ENCODE assay signal across 20 cellular contexts in genomic region chr19:6806488-6806887, GRCh38. TPM values are rescaled to one million over a fixed set of nuclear protein-coding genes. Genes with fewer than 3 reads are reported as not detected.
DNase-seq lines count a peak whose midpoint lies in the region; ATAC-seq, FAIRE-seq and TF ChIP-seq lines count a peak whose summit lies in the region.
"Had no signal": no experiment of that assay in that cellular context is flagged by ENCODE, and none has a peak within 500 bp of the region (broad histone marks: within the 10 kb centered on the region; RNA-seq: fewer than 3 reads in every experiment).

No MANE protein-coding gene starts in this region.

- H3K4me2 ChIP-seq in GM23338: no peak overlapping the region
- H3K4me2 ChIP-seq in PC-3 (ENCODE audit: low read length): no peak overlapping the region

- peak overlapping the region; percentile 1 to 90 (median 57) for H3K27ac Mint-ChIP-seq in CD4-positive, alpha-beta memory T cell
- H3K27ac Mint-ChIP-seq in GM23338 (no peak overlapping the region), immature natural killer cell (peak overlapping the region; percentile 63 to 90 (median 86))

- no peaks in the 10 kb centered on the region for H3K36me3 ChIP-seq in CD4-positive, alpha-beta memory T cell (ENCODE audit: insufficient read depth, low read length)
- H3K36me3 ChIP-seq in GM23338 (ENCODE audit: insufficient read depth): no peaks in the 10 kb centered on the region
- H3K36me3 ChIP-seq in PC-3 (ENCODE audit: low read depth, low read length): no peaks in the 10 kb centered on the region
- H3K36me3 ChIP-seq in gastroesophageal sphincter: no peaks in the 10 kb centered on the region
- H3K36me3 ChIP-seq in body of pancreas (replicated peaks in 1 of 2; ENCODE audit: insufficient read depth in 1 of 2, low read depth in 2 of 2): no peaks in the 10 kb centered on the region
- H3K36me3 ChIP-seq: ascending aorta had no signal

- H3K4me3 Mint-ChIP-seq in CD4-positive, alpha-beta memory T cell: no peak overlapping the region
- H3K4me3 Mint-ChIP-seq in GM23338: no peak overlapping the region
- peak overlapping the region in 1 of 5 donors; percentile 31 for H3K4me3 Mint-ChIP-seq in immature natural killer cell

- TF ChIP-seq POLR2A in gastroesophageal sphincter (IDR thresholded peaks at IDR 0.05): no peak
- no peak for TF ChIP-seq POLR2A in GM12892 (IDR thresholded peaks at IDR 0.05; ENCODE audit: low read depth, low read length)
- no peak for TF ChIP-seq POLR2A in body of pancreas (IDR thresholded peaks at IDR 0.05)

- H3K9me2 ChIP-seq in GM23338 (ENCODE audit: insufficient read depth): no peaks in the 10 kb centered on the region
- no peaks in the 10 kb centered on the region for H3K9me2 ChIP-seq in PC-3 (replicated peaks; ENCODE audit: low read length)

- no peaks in the 10 kb centered on the region for H3K9me3 ChIP-seq in CD4-positive, alpha-beta memory T cell (ENCODE audit: control insufficient read depth in 1 of 2, low read length in 2 of 2)
- H3K9me3 ChIP-seq in PC-3 (ENCODE audit: low read length) (no peaks in the 10 kb centered on the region), gastroesophageal sphincter (peaks cover 0 to 11% (median 0%) of the 10 kb centered on the region in 3 donors), body of pancreas (no peaks in the 10 kb centered on the region)
- H3K9me3 ChIP-seq: ascending aorta, spleen had no signal

- H3F3A ChIP-seq in GM23338 (replicated peaks; ENCODE audit: low read depth) (no peaks in the 10 kb centered on the region), PC-3 (ENCODE audit: low read length, unreplicated experiment) (no peaks in the 10 kb centered on the region)

- no peak for FAIRE-seq in GM12892 (lab: Jason Lieb, UNC)

- no peaks in the 10 kb centered on the region for H3K27me3 Mint-ChIP-seq in CD4-positive, alpha-beta memory T cell
- H3K27me3 Mint-ChIP-seq in GM23338 (ENCODE audit: insufficient read depth, low read depth, poor library complexity): peaks cover 2% of the 10 kb centered on the region
- peaks cover 5 to 10% (median 8%) of the 10 kb centered on the region in 3 donors for H3K27me3 Mint-ChIP-seq in immature natural killer cell (ENCODE audit: low read depth in 3 of 3)

- peaks cover 16 to 28% of the 10 kb centered on the region in 2 donors for H3K36me3 Mint-ChIP-seq in CD4-positive, alpha-beta memory T cell
- H3K36me3 Mint-ChIP-seq in GM23338 (ENCODE audit: low read depth) (peaks cover 40% of the 10 kb centered on the region), immature natural killer cell (peaks cover 0 to 3% (median 0%) of the 10 kb centered on the region in 3 donors)

- H3K27me3 ChIP-seq in CD4-positive, alpha-beta memory T cell (ENCODE audit: insufficient read depth, low read length): no peaks in the 10 kb centered on the region
- H3K27me3 ChIP-seq in GM23338 (ENCODE audit: insufficient read depth) (no peaks in the 10 kb centered on the region), PC-3 (ENCODE audit: low read length) (0 out of 2 replicates have a peak, but pooled peaks cover 6% of the 10 kb centered on the region), gastroesophageal sphincter (peaks cover 61% of the 10 kb centered on the region), body of pancreas (no peaks in the 10 kb centered on the region)
- H3K27me3 ChIP-seq: ascending aorta, spleen had no signal

- H3K4me1 Mint-ChIP-seq in CD4-positive, alpha-beta memory T cell: peaks cover 36 to 78% (median 51%) of the 10 kb centered on the region in 4 donors
- H3K4me1 Mint-ChIP-seq in GM23338 (no peaks in the 10 kb centered on the region), immature natural killer cell (peaks cover 63 to 66% of the 10 kb centered on the region in 2 donors)

- CTCF ChIA-PET in CD4-positive, alpha-beta memory T cell (lab: Charles Lee; ENCODE audit: partially characterized antibody): no interaction called here
- CTCF ChIA-PET in PC-3 (lab: Charles Lee): no interaction called here

- H3K79me2 ChIP-seq in GM23338 (replicated peaks; ENCODE audit: insufficient read depth): no peaks in the 10 kb centered on the region
- no peaks in the 10 kb centered on the region for H3K79me2 ChIP-seq in PC-3 (ENCODE audit: low read length)

- peaks cover 38% of the 10 kb centered on the region for H3K4me1 ChIP-seq in CD4-positive, alpha-beta memory T cell (ENCODE audit: insufficient read depth, low read length)
- H3K4me1 ChIP-seq in GM23338 (ENCODE audit: insufficient read depth) (peaks cover 15% of the 10 kb centered on the region), PC-3 (ENCODE audit: insufficient read depth, low read length) (peaks cover 14% of the 10 kb centered on the region), gastroesophageal sphincter (peaks cover 0 to 3% (median 1%) of the 10 kb centered on the region in 3 donors), body of pancreas (peaks cover 4% of the 10 kb centered on the region)

- H3K9me3 Mint-ChIP-seq in CD4-positive, alpha-beta memory T cell: no peaks in the 10 kb centered on the region
- H3K9me3 Mint-ChIP-seq in GM23338 (peaks cover 94% of the 10 kb centered on the region), immature natural killer cell (no peaks in the 10 kb centered on the region)

- TF ChIP-seq EP300 in gastroesophageal sphincter (IDR thresholded peaks at IDR 0.05): no peak

- intact Hi-C loops in CD4-positive, alpha-beta memory T cell (cut with micrococcal nuclease): no loop called here
- intact Hi-C loops in PC-3 (cut with micrococcal nuclease): no loop called here
- intact Hi-C loops in body of pancreas (cut with DNase I): no loop called here

- DNase-seq in CD4-positive, alpha-beta memory T cell: no peak
- peak; percentile 51 for DNase-seq in GM23338 (ENCODE audit: low spot score)
- DNase-seq in PC-3: peak; percentile 51
- DNase-seq in immature natural killer cell: peak in 1 of 3 donors; percentile 13
- DNase-seq in GM12892 (ENCODE audit: insufficient read length): no peak
- no peak for DNase-seq in body of pancreas
- DNase-seq: activated gamma-delta T cell treated with Interleukin-2 at 50 U/mL for 16 hours; AML-193; GDM1; islet precursor cell; NCI-H1105 treated with DMSO at 0.1 percent for 48 hours; NCI-H2107; NCI-H526 treated with DMSO at 0.1 percent for 48 hours; SHP77; spleen; stimulated activated CD8-positive, alpha-beta memory T cell treated with anti-CD3 and anti-CD28 coated beads, Interleukin-4, amount 100 ng/mL, for 48 hours had no signal

- no peak overlapping the region for H3K9ac ChIP-seq in PC-3 (ENCODE audit: low read length)

- H2AFZ ChIP-seq in GM23338 (no peak overlapping the region), PC-3 (ENCODE audit: low read length) (peak overlapping the region; percentile 18; the same call in 1 of the 2 replicates)

- WGBS in gastroesophageal sphincter (ENCODE audit: low coverage in 1 of 2), 2 donors: 85 to 90% methylated on average over 1 to 2 of the region's 4 CpGs
- 47 to 59% methylated on average over 2 to 4 of the region's 4 CpGs for WGBS in body of pancreas, 2 donors

- POLR2A ChIA-PET in CD4-positive, alpha-beta memory T cell (lab: Charles Lee; ENCODE audit: partially characterized antibody): interaction anchor here (1.0 kb wide), 1 partner anchor 33 kb away, joined by 9 read pairs; the partner anchor contains the start of gene VAV1
- POLR2A ChIA-PET in PC-3 (lab: Charles Lee; ENCODE audit: unreplicated experiment): no interaction called here

- no TSS peak for BruUV-seq in PC-3 (replicated peaks; lab: Mats Ljungman, UMichigan)

- ATAC-seq in GM23338 (no peak), PC-3 (no peak), gastroesophageal sphincter (no peak), GM21737 (IDR thresholded peaks at IDR 0.05; ENCODE audit: unreplicated experiment) (no peak), body of pancreas (no peak)

- TF ChIP-seq CTCF in GM23338 (conservative IDR thresholded peaks at IDR 0.05; ENCODE audit: low read depth in 2 of 2) (no peak), PC-3 (conservative IDR thresholded peaks at IDR 0.05; ENCODE audit: low read depth, low read length) (no peak), gastroesophageal sphincter (IDR thresholded peaks at IDR 0.05) (no peak), body of pancreas (IDR thresholded peaks at IDR 0.05) (no peak)

- no peak overlapping the region for H3K27ac ChIP-seq in CD4-positive, alpha-beta memory T cell (ENCODE audit: low read depth, low read length)
- H3K27ac ChIP-seq in GM23338 (ENCODE audit: low read depth) (no peak overlapping the region), PC-3 (ENCODE audit: low read length) (no peak overlapping the region), gastroesophageal sphincter (no peak overlapping the region), body of pancreas (no peak overlapping the region)
- H3K27ac ChIP-seq: ascending aorta had no signal

- H4K20me1 ChIP-seq in GM23338 (replicated peaks; ENCODE audit: insufficient read depth) (no peaks in the 10 kb centered on the region), PC-3 (ENCODE audit: low read length) (no peaks in the 10 kb centered on the region)

- H3K4me3 ChIP-seq in CD4-positive, alpha-beta memory T cell (ENCODE audit: low read length in 2 of 2): no peak overlapping the region
- H3K4me3 ChIP-seq in GM23338: no peak overlapping the region
- no peak overlapping the region for H3K4me3 ChIP-seq in PC-3 (ENCODE audit: low read length)
- no peak overlapping the region for H3K4me3 ChIP-seq in gastroesophageal sphincter
- H3K4me3 ChIP-seq in body of pancreas: no peak overlapping the region
- H3K4me3 ChIP-seq: ascending aorta, spleen had no signal

TF ChIP-seq in GM23338, 12 proteins besides CTCF, POLR2A, EP300 and RAD21:
- TF ChIP-seq EZH2 (IDR thresholded peaks at IDR 0.05; ENCODE audit: low read depth, unreplicated experiment): no peak
TF ChIP-seq in GM23338: peak in this region for 0.

RNA-seq across cellular contexts. Expression of gene VAV1, which starts 34.0 kb away (rescaled TPM):
- 10 to 100 TPM; 82.5 to 87.6 TPM for total RNA-seq in CD4-positive, alpha-beta memory T cell
- 10 to 100 TPM; 16.0 to 23.9 TPM for polyA plus RNA-seq in CD4-positive, alpha-beta memory T cell
- 1.7 and 1.8 TPM in 2 replicates for total RNA-seq in GM23338 (2014; rRNA removed; shearing (Covaris generic))
- 0.82 and 1.0 TPM in 2 replicates for polyA plus RNA-seq in GM23338 (2016; fragmentation: Nextera tagmentation; extraction: Ambion mirVana)
- total RNA-seq in PC-3 (2014; rRNA removed): 3.0 and 3.2 TPM in 2 replicates
- 10 to 100 TPM; 19.4 to 44.8 (median 22.8) TPM for polyA plus RNA-seq in immature natural killer cell
- 1 to 10 TPM; 2.3 to 7.8 (median 5.7) TPM for total RNA-seq in gastroesophageal sphincter
- polyA plus RNA-seq in GM12892 (2012; ENCODE audit: missing spikeins): 30.2 TPM
- 1 to 10 TPM; 1.3 to 5.6 TPM for total RNA-seq in body of pancreas
- total RNA-seq: chondrocyte had no signal

RNA-seq across cellular contexts. Expression of gene SH2D3A, which starts 39.3 kb away (rescaled TPM):
- total RNA-seq in CD4-positive, alpha-beta memory T cell: 10 to 100 TPM; 59.3 to 64.3 TPM
- 10 to 100 TPM; 26.9 to 37.9 TPM for polyA plus RNA-seq in CD4-positive, alpha-beta memory T cell
- 25.6 and 38.4 TPM in 2 replicates for total RNA-seq in GM23338 (2014; rRNA removed; shearing (Covaris generic))
- polyA plus RNA-seq in GM23338 (2016; fragmentation: Nextera tagmentation; extraction: Ambion mirVana): 20.7 and 24.6 TPM in 2 replicates
- total RNA-seq in PC-3 (2014; rRNA removed): 141 and 162 TPM in 2 replicates
- 10 to 100 TPM in 1 of 3 donors, 1 to 10 TPM in 2; 7.4 to 13.6 (median 7.7) TPM for polyA plus RNA-seq in immature natural killer cell
- 1 to 10 TPM in 2 of 4 donors, under 1 TPM in 1, not detected in 1; 0.78 to 5.8 (median 1.7) TPM for total RNA-seq in gastroesophageal sphincter
- 4.0 TPM for polyA plus RNA-seq in GM12892 (2012; ENCODE audit: missing spikeins)
- total RNA-seq in body of pancreas: 10 to 100 TPM; 18.4 to 60.0 TPM
- total RNA-seq: ascending aorta had no signal

Comparison
In these comparisons a context has a peak if more than half of its experiments do, and no peak if none do; other contexts are left out.
1. DNase-seq: peak in GM23338 (single experiment) and PC-3 (single experiment); none in CD4-positive, alpha-beta memory T cell (0 of 5), GM12892 (single experiment) and body of pancreas (0 of 4).
2. RNA of gene VAV1, which starts 34.0 kb away (total RNA-seq): 82.5 to 87.6 TPM in CD4-positive, alpha-beta memory T cell; 2.3 to 7.8 TPM in gastroesophageal sphincter, 1.3 to 5.6 TPM in body of pancreas, 3.0 to 3.2 TPM in PC-3 and 1.7 to 1.8 TPM in GM23338; every median in the first group is over 4 times any median in the second.